ENCODE assay signal across 9 cellular contexts in the genomic region with DNA sequence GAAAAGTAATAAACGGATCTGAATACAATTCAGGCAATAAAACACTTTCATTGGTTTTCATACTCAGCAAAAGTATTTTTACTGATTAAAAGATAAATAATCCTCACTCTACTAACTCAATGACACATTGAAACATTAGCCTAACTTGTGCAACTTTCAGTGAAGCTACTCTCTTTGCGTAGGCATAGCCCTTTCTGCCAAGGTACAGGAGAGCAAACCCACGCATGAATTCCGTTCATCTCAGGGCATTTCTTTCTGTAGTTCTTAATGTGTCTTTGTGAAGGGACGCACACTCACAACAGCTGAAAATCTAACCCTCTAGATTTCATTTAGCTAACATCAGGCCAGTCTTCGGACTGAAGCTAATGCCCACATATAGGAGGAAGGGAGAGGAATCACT.
"Had no signal": no experiment of that assay in that cellular context is flagged by ENCODE, and none has a peak within 500 bp of the region (broad histone marks: within the 10 kb centered on the region; RNA-seq: fewer than 3 reads in every experiment).

No MANE protein-coding gene starts in this region.

- ATAC-seq: HCT116, HepG2 had no signal

- H3K4me3 ChIP-seq: HAP-1 had no signal

- DNase-seq: GOT3, H7, HFFc6, KBM-7 had no signal

- H3K27me3 Mint-ChIP-seq: IgD-negative memory B cell had no signal

- H3K9me3 ChIP-seq: HAP-1 had no signal

- H3K4me3 Mint-ChIP-seq: HFFc6, IgD-negative memory B cell had no signal

- H3K27ac ChIP-seq: HL-60 had no signal

- H3K27ac Mint-ChIP-seq: HFFc6, IgD-negative memory B cell had no signal

- H3K9me3 Mint-ChIP-seq: HFFc6, IgD-negative memory B cell had no signal

- H3K4me1 ChIP-seq: HAP-1 had no signal

- H3K36me3 ChIP-seq: HAP-1 had no signal
